In the genomic region with DNA sequence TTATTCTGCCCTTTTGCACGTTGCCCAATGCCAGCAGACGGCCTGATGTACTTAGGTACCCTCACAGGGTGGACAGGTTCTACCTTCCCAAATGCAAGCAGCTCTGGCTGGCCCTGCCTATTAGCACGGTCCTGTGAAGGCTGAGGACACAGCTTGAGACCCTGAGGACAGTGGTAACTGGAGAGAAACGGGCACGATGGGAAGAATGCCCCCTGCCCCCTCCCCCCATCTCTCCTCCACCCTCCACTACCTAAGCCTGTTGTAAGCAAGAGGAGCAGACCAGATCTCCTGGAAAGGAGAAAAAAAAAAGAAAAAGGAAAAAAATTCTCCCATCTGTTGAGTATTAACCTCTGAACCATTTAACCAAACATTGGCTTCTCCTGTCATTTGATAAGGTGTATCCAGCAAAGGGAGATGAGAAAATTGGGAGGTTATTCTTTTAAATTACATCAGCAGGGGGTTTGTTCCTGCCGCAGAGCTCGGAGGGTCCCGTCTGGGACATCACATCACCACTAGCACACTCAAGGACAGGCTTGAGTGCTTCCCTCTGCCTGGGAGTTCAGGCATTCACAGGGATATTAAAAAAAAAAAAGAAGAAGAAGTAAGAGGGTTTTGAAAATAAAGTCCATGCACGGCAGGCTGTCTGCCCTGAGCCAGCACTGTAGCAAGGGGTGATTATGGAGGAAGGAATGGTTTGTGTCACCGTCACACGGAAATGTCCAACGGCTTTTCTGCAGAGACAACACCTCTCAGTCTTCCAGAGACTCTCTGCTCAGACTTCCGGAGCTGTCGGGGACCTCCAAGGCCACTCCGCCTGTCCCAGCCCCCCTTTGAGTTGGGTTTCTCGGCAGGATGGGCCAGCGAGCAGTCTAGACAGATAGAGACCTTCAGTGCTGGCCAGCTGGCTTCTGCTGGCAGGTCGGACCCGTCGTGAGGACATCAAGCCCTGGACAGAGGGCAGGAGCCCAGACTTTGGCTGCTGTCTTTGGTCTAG, we compare ENCODE assay signal across 25 cellular contexts. TPM values are rescaled to one million over a fixed set of nuclear protein-coding genes. Genes with fewer than 3 reads are reported as not detected.
DNase-seq lines count a peak whose midpoint lies in the region; ATAC-seq and TF ChIP-seq lines count a peak whose summit lies in the region.
"Had no signal": no experiment of that assay in that cellular context is flagged by ENCODE, and none has a peak within 500 bp of the region (broad histone marks: within the 10 kb centered on the region; RNA-seq: fewer than 3 reads in every experiment).

No MANE protein-coding gene starts in this region.

- H3K9me3 ChIP-seq in adipocyte (ENCODE audit: control insufficient read depth, low read length) (no peaks in the 10 kb centered on the region), heart right ventricle (no peaks in the 10 kb centered on the region)
- H3K9me3 ChIP-seq: psoas muscle, SJCRH30, tibial nerve had no signal

- peak; percentile 21 to 69 (median 54) for ATAC-seq in heart right ventricle
- ATAC-seq in HG02571 (IDR thresholded peaks at IDR 0.05; ENCODE audit: unreplicated experiment) = no peak
- ATAC-seq in GM21528 (IDR thresholded peaks at IDR 0.05; ENCODE audit: low FRiP score, unreplicated experiment) = no peak
- ATAC-seq: activated naive CD4-positive, alpha-beta T cell treated with anti-CD3 and anti-CD28 coated beads, Interleukin-2, amount 50 U/mL, for 72 hours; psoas muscle; stimulated activated memory B cell treated with anti-CD40 and anti-IgM and Interleukin-4, amounts not matched to agents 10 μg/mL and 1 μg/mL and 100 μg/mL, for 72 hours had no signal

- intact Hi-C loops in heart right ventricle (cut with DNase I) = no loop called here

- H3K9ac ChIP-seq in adipocyte (ENCODE audit: low read length) = no peak overlapping the region

- no peaks in the 10 kb centered on the region for H3K36me3 ChIP-seq in adipocyte (ENCODE audit: control insufficient read depth, insufficient read depth, low read length, severe bottlenecking)
- H3K36me3 ChIP-seq in heart right ventricle = no peaks in the 10 kb centered on the region
- H3K36me3 ChIP-seq: SJCRH30, tibial nerve had no signal

- no peaks in the 10 kb centered on the region for H3K9me3 Mint-ChIP-seq in mesothelial cell of epicardium
- H3K9me3 Mint-ChIP-seq: activated naive CD4-positive, alpha-beta T cell treated with anti-CD3 and anti-CD28 coated beads, Interleukin-2, amount 50 U/mL, for 72 hours; brain; CD14-positive monocyte; stimulated activated memory B cell treated with anti-CD40 and anti-IgM and Interleukin-4, amounts not matched to agents 10 μg/mL and 1 μg/mL and 100 μg/mL, for 72 hours had no signal

- TF ChIP-seq CTCF in heart right ventricle (IDR thresholded peaks at IDR 0.05) (peak in 1 of 9 donors; percentile 11), mesothelial cell of epicardium (IDR thresholded peaks at IDR 0.05; ENCODE audit: unreplicated experiment) (no peak)

- H3K4me1 Mint-ChIP-seq in mesothelial cell of epicardium = peaks cover 17% of the 10 kb centered on the region
- H3K4me1 Mint-ChIP-seq: stimulated activated memory B cell treated with anti-CD40 and anti-IgM and Interleukin-4, amounts not matched to agents 10 μg/mL and 1 μg/mL and 100 μg/mL, for 72 hours had no signal

- H3K27me3 ChIP-seq in adipocyte (replicated peaks; ENCODE audit: control insufficient read depth, insufficient read depth, low read length) (peaks cover 12% of the 10 kb centered on the region), heart right ventricle (peaks cover 0 to 15% (median 0%) of the 10 kb centered on the region in 7 donors)
- H3K27me3 ChIP-seq: tibial nerve had no signal

- H3K27me3 Mint-ChIP-seq in mesothelial cell of epicardium (ENCODE audit: low read depth) = no peaks in the 10 kb centered on the region

- peak overlapping the region; percentile 82 for H3K27ac Mint-ChIP-seq in mesothelial cell of epicardium
- H3K27ac Mint-ChIP-seq: activated naive CD4-positive, alpha-beta T cell treated with anti-CD3 and anti-CD28 coated beads, Interleukin-2, amount 50 U/mL, for 72 hours; CD14-positive monocyte; stimulated activated memory B cell treated with anti-CD40 and anti-IgM and Interleukin-4, amounts not matched to agents 10 μg/mL and 1 μg/mL and 100 μg/mL, for 72 hours had no signal

- WGBS in heart right ventricle, 2 donors = 23 to 31% methylated on average over 20 of the region's 20 CpGs

- H3K4me1 ChIP-seq in adipocyte (ENCODE audit: control insufficient read depth, insufficient read depth, low read length) = no peaks in the 10 kb centered on the region
- H3K4me1 ChIP-seq in heart right ventricle = peaks cover 0 to 25% (median 16%) of the 10 kb centered on the region in 9 donors
- H3K4me1 ChIP-seq: psoas muscle had no signal

- no peak overlapping the region for H3K4me3 ChIP-seq in adipocyte (ENCODE audit: low read length)
- H3K4me3 ChIP-seq in heart right ventricle = no peak overlapping the region
- H3K4me3 ChIP-seq: psoas muscle, SJCRH30, tibial nerve had no signal

- peak overlapping the region in 6 of 10 donors; percentile 8 to 74 (median 56) for H3K27ac ChIP-seq in heart right ventricle
- H3K27ac ChIP-seq: psoas muscle, SJCRH30, tibial nerve had no signal

- DNase-seq in EH (ENCODE audit: low read depth) (peak; percentile 21), adipocyte (ENCODE audit: low read depth) (peak; percentile 25), heart right ventricle (no peak), mesothelial cell of epicardium (ENCODE audit: low spot score in 2 of 2, unreplicated experiment in 2 of 2) (no peak), cerebellum (ENCODE audit: low spot score) (no peak), GM03348 (ENCODE audit: low spot score) (no peak)
- DNase-seq: activated CD4-positive, CD25-positive, alpha-beta regulatory T cell; activated T-cell treated with anti-CD3 and anti-CD28 coated beads, Interleukin-2, amount 50 U/mL, for 48 hours; dermis blood vessel endothelial cell; glutamatergic neuron; mammary epithelial cell; NCI-H1930; NCI-H526 treated with DMSO at 0.1 percent for 48 hours; OCI-M1; psoas muscle; T-helper 2 cell had no signal

- H3K4me3 Mint-ChIP-seq in mesothelial cell of epicardium = no peak overlapping the region
- H3K4me3 Mint-ChIP-seq: CD14-positive monocyte; stimulated activated memory B cell treated with anti-CD40 and anti-IgM and Interleukin-4, amounts not matched to agents 10 μg/mL and 1 μg/mL and 100 μg/mL, for 72 hours had no signal

- H3K36me3 Mint-ChIP-seq in mesothelial cell of epicardium = no peaks in the 10 kb centered on the region
- H3K36me3 Mint-ChIP-seq: activated naive CD4-positive, alpha-beta T cell treated with anti-CD3 and anti-CD28 coated beads, Interleukin-2, amount 50 U/mL, for 72 hours; brain; CD14-positive monocyte; stimulated activated memory B cell treated with anti-CD40 and anti-IgM and Interleukin-4, amounts not matched to agents 10 μg/mL and 1 μg/mL and 100 μg/mL, for 72 hours had no signal

RNA-seq across cellular contexts. Expression of a gene that starts 33.8 kb away (rescaled TPM):
- total RNA-seq in heart right ventricle (10 to 100 TPM in 8 of 10 donors, 1 to 10 TPM in 2; 6.4 to 20.7 (median 12.3) TPM), mesothelial cell of epicardium (1.2 to 1.8 TPM (median 1.2 TPM) in 3 replicates), cerebellum (0.09 TPM)
- 10 to 100 TPM; 17.0 to 25.3 TPM for polyA plus RNA-seq in heart right ventricle
- total RNA-seq: epithelial cell of proximal tubule, mammary epithelial cell had no signal
- polyA plus RNA-seq: mammary epithelial cell had no signal

Comparison
In these comparisons a context has a peak if more than half of its experiments do, and no peak if none do; other contexts are left out.
1. DNase-seq: peak in EH (single experiment) and adipocyte (single experiment); none in heart right ventricle (0 of 2), mesothelial cell of epicardium (0 of 2), cerebellum (single experiment) and GM03348 (single experiment).
2. ATAC-seq: peak in heart right ventricle (8 of 8); none in HG02571 (single experiment) and GM21528 (single experiment).